In the genomic region with DNA sequence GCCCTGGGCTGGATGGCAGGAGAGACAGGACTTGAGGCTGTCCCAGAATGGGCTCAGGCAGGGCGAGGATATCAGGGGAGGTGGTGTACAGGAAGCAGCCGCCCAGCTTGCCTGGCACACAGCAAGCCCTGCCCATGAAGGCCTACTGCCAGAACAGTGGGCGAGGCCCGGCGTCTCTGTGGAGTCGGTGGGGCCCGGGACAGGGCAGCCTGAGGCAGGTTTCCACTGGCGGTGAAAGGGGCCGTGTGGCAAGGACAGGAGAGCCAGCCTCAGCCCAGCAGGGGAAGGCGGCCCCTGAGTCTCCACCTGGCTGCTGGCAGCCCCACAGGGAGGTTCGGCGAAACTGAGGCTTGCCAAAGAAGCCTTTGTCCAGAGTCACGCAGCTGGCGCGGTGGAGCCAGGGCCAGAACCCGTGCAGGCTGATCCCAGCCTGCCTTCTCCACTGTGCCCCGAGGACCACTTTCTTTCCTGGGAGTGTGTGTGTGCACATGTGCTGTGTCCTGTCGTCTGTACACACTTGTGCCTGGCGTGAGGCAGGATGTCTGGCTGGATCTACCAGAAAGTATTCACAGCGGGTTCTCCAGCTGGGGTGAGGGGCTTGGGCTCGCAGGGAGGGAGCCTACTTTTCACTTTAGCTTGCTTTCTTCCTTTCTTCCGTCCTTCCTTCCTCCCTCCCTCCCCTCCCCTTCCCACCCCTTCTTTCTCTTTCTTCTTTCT, we compare ENCODE assay signal across 8 cellular contexts. TPM values are rescaled to one million over a fixed set of nuclear protein-coding genes. Genes with fewer than 3 reads are reported as not detected.
DNase-seq lines count a peak whose midpoint lies in the region; TF ChIP-seq lines count a peak whose summit lies in the region.

No MANE protein-coding gene starts in this region.

- no peaks in the 10 kb centered on the region for H3K27me3 Mint-ChIP-seq in activated naive CD4-positive, alpha-beta T cell treated with anti-CD3 and anti-CD28 coated beads, Interleukin-2, amount 10 ng/mL, durations not matched to agents 7 days and 5 days

- DNase-seq in NCI-H510A treated with DMSO at 0.1 percent for 48 hours (lab: John Stamatoyannopoulos, UW), result peak; percentile 25
- DNase-seq in NCI-H510A (lab: John Stamatoyannopoulos, UW), result no peak
- DNase-seq in RPMI8226, result peak; percentile 82
- DNase-seq in activated naive CD4-positive, alpha-beta T cell treated with anti-CD3 and anti-CD28 coated beads, Interleukin-2, amount 10 ng/mL, durations not matched to agents 7 days and 5 days, result peak; percentile 77
- peak; percentile 58 for DNase-seq in globus pallidus (ENCODE audit: low spot score)
- peak; percentile 89 for DNase-seq in posterior vena cava (ENCODE audit: low spot score)
- DNase-seq in vagina (ENCODE audit: extremely low spot score in 2 of 2), result no peak
- no peak for DNase-seq in middle frontal gyrus (ENCODE audit: extremely low spot score, low spot score)

- no peak for TF ChIP-seq CTCF in vagina (IDR thresholded peaks at IDR 0.05)

- H3K27ac ChIP-seq in vagina, result peak overlapping the region; percentile 95

- H3K27me3 ChIP-seq in vagina, result no peaks in the 10 kb centered on the region

- H3K36me3 ChIP-seq in vagina, result no peaks in the 10 kb centered on the region

- TF ChIP-seq POLR2A in vagina (IDR thresholded peaks at IDR 0.05), result no peak

- peak overlapping the region; percentile 86 for H3K27ac Mint-ChIP-seq in activated naive CD4-positive, alpha-beta T cell treated with anti-CD3 and anti-CD28 coated beads, Interleukin-2, amount 10 ng/mL, durations not matched to agents 7 days and 5 days

- H3K9me3 Mint-ChIP-seq in activated naive CD4-positive, alpha-beta T cell treated with anti-CD3 and anti-CD28 coated beads, Interleukin-2, amount 10 ng/mL, durations not matched to agents 7 days and 5 days, result no peaks in the 10 kb centered on the region

- no peaks in the 10 kb centered on the region for H3K9me3 ChIP-seq in vagina

- intact Hi-C loops in posterior vena cava (cut with DNase I), result loop anchor here in 1 of 2 donors (5.0 kb wide), 1 partner anchor 1160 kb away; a partner anchor contains a TSS
- intact Hi-C loops in vagina (cut with DNase I), result no loop called here

- peak overlapping the region; percentile 88 for H3K4me3 Mint-ChIP-seq in activated naive CD4-positive, alpha-beta T cell treated with anti-CD3 and anti-CD28 coated beads, Interleukin-2, amount 10 ng/mL, durations not matched to agents 7 days and 5 days

- peak overlapping the region; percentile 66 to 90 for H3K4me3 ChIP-seq in vagina

- peaks cover 2% of the 10 kb centered on the region for H3K36me3 Mint-ChIP-seq in activated naive CD4-positive, alpha-beta T cell treated with anti-CD3 and anti-CD28 coated beads, Interleukin-2, amount 10 ng/mL, durations not matched to agents 7 days and 5 days

- H3K4me1 Mint-ChIP-seq in activated naive CD4-positive, alpha-beta T cell treated with anti-CD3 and anti-CD28 coated beads, Interleukin-2, amount 10 ng/mL, durations not matched to agents 7 days and 5 days, result peaks cover 37% of the 10 kb centered on the region

- CTCF ChIA-PET in activated naive CD4-positive, alpha-beta T cell treated with anti-CD3 and anti-CD28 coated beads, Interleukin-2, amount 10 ng/mL, durations not matched to agents 7 days and 5 days (lab: Charles Lee), result no interaction called here

- H3K4me1 ChIP-seq in vagina, result peaks cover 63% of the 10 kb centered on the region

RNA-seq across cellular contexts. Expression of a gene that starts 1.2 kb away (rescaled TPM):
- total RNA-seq in posterior vena cava (10 to 100 TPM; 75.1 to 84.3 TPM), vagina (524 TPM)

RNA-seq across cellular contexts. Expression of a gene that starts 9.3 kb away (rescaled TPM):
- 10 to 100 TPM in 1 of 2 donors, 1 to 10 TPM in 1; 8.9 to 10.2 TPM for total RNA-seq in posterior vena cava
- total RNA-seq in vagina, result 22.8 TPM

RNA-seq across cellular contexts. Expression of a gene that starts 34.4 kb away (rescaled TPM):
- total RNA-seq in posterior vena cava, result 10 to 100 TPM; 13.9 to 16.0 TPM
- 56.2 TPM for total RNA-seq in vagina

RNA-seq across cellular contexts. Expression of a gene that starts 42.0 kb away (rescaled TPM):
- total RNA-seq in posterior vena cava, result not detected
- total RNA-seq in vagina, result not detected

Comparison
In these comparisons a context has a peak if more than half of its experiments do, and no peak if none do; other contexts are left out.
1. DNase-seq: peak in NCI-H510A treated with DMSO at 0.1 percent for 48 hours (single experiment), RPMI8226 (single experiment), activated naive CD4-positive, alpha-beta T cell treated with anti-CD3 and anti-CD28 coated beads, Interleukin-2, amount 10 ng/mL, durations not matched to agents 7 days and 5 days (single experiment), globus pallidus (single experiment) and posterior vena cava (single experiment); none in NCI-H510A (single experiment), vagina (0 of 2) and middle frontal gyrus (single experiment).